ENCODE assay signal across 17 cellular contexts in genomic region chr11:68076371-68077042, GRCh38. TPM values are rescaled to one million over a fixed set of nuclear protein-coding genes. Genes with fewer than 3 reads are reported as not detected.
A peak's percentile ranks its signal among the peaks of the same experiment; 100 is the strongest.
DNase-seq lines count a peak whose midpoint lies in the region; ATAC-seq and TF ChIP-seq lines count a peak whose summit lies in the region.
"Had no signal": no experiment of that assay in that cellular context is flagged by ENCODE, and none has a peak within 500 bp of the region (broad histone marks: within the 10 kb centered on the region; RNA-seq: fewer than 3 reads in every experiment).

No MANE protein-coding gene starts in this region.

- H3K36me3 Mint-ChIP-seq in endodermal cell (ENCODE audit: low read depth): peaks cover 58% of the 10 kb centered on the region

- H3K9me3 Mint-ChIP-seq in endodermal cell: no peaks in the 10 kb centered on the region
- H3K9me3 Mint-ChIP-seq: stimulated activated naive CD8-positive, alpha-beta T cell treated with anti-CD3 and anti-CD28 coated beads, Interleukin-15, Interleukin-2, amounts not matched to agents 100 ng/mL and 50 ng/mL, for 24 hours had no signal

- no CpG with 5 or more reads among the region's 11 CpGs for WGBS in IMR-90 (ENCODE audit: extremely low coverage in 2 of 2, insufficient read length in 1 of 2), 2 experiments
- 94% methylated on average over 9 to 10 of the region's 11 CpGs for WGBS in endodermal cell (ENCODE audit: insufficient coverage in 1 of 2, insufficient read length in 1 of 2), 2 experiments
- WGBS in mesendoderm (ENCODE audit: extremely low coverage, insufficient coverage, low lambda C conversion rate): 100% methylated on average over 1 of the region's 11 CpGs

- H3K4me1 ChIP-seq in IMR-90 (ENCODE audit: control insufficient read depth, insufficient read depth, low read length) (no peaks in the 10 kb centered on the region), endodermal cell (ENCODE audit: control insufficient read depth, insufficient read depth, low read length) (no peaks in the 10 kb centered on the region), mesendoderm (ENCODE audit: control insufficient read depth, low read depth, low read length) (no peaks in the 10 kb centered on the region)

- no peak overlapping the region for H2BK5ac ChIP-seq in IMR-90 (ENCODE audit: low read depth, low read length, poor library complexity, severe bottlenecking)
- H2BK5ac ChIP-seq in mesendoderm (ENCODE audit: low read length): no peak overlapping the region

- H3K27ac ChIP-seq in IMR-90 (ENCODE audit: insufficient read depth, low read length) (no peak overlapping the region), endodermal cell (ENCODE audit: low read depth, low read length) (no peak overlapping the region), mesendoderm (ENCODE audit: low read depth, low read length) (no peak overlapping the region)
- H3K27ac ChIP-seq: BLaER1 treated with 17β-estradiol and CSF1 and Interleukin-3, amounts not matched to agents 10 nM and 100 nM had no signal

- peak overlapping the region; percentile 31 for H3K27ac Mint-ChIP-seq in endodermal cell
- H3K27ac Mint-ChIP-seq: stimulated activated naive CD8-positive, alpha-beta T cell treated with anti-CD3 and anti-CD28 coated beads, Interleukin-15, Interleukin-2, amounts not matched to agents 100 ng/mL and 50 ng/mL, for 24 hours had no signal

- CTCF ChIA-PET in IMR-90 (lab: Yijun Ruan, JAX): no interaction called here

- no peak overlapping the region for H2AFZ ChIP-seq in IMR-90 (replicated peaks; ENCODE audit: low read length, poor library complexity)

- no peak overlapping the region for H3K18ac ChIP-seq in IMR-90 (ENCODE audit: low read depth, low read length)
- no peak overlapping the region for H3K18ac ChIP-seq in mesendoderm (ENCODE audit: low read length)

- no peak overlapping the region for H4K91ac ChIP-seq in IMR-90 (ENCODE audit: insufficient read depth, low read depth, low read length)

- intact Hi-C loops in IMR-90 (cut with micrococcal nuclease): no loop called here

- DNase-seq in GM06990 (ENCODE audit: extremely low read depth, insufficient read length) (no peak), IMR-90 (no peak), endodermal cell (no peak), mesendoderm (peak; percentile 16)
- no peak for DNase-seq in stimulated activated naive CD4-positive, alpha-beta T cell treated with Interleukin-2 at 50 U/mL for 16 hours (lab: John Stamatoyannopoulos, UW)
- DNase-seq: activated CD4-positive, CD25-positive, alpha-beta regulatory T cell; activated T-cell treated with anti-CD3 and anti-CD28 coated beads, Interleukin-2, amount 50 U/mL, for 48 hours; midbrain; NCI-H1092; NCI-H524; SHP77; stimulated activated CD4-positive, alpha-beta T cell treated with anti-CD3 and anti-CD28 coated beads, Interleukin-4, amount 100 ng/mL, for 24 hours had no signal

- no peak overlapping the region for H2BK20ac ChIP-seq in IMR-90 (ENCODE audit: low read depth, low read length)

- H3K4me3 ChIP-seq in GM06990 (replicated peaks; ENCODE audit: low read depth, low read length) (no peak overlapping the region), IMR-90 (ENCODE audit: insufficient read depth, low read depth, low read length) (no peak overlapping the region), endodermal cell (ENCODE audit: low read length) (no peak overlapping the region), mesendoderm (ENCODE audit: low read length) (no peak overlapping the region)
- H3K4me3 ChIP-seq: BLaER1 treated with 17β-estradiol and CSF1 and Interleukin-3, amounts not matched to agents 10 nM and 100 nM had no signal

- H3K23ac ChIP-seq in IMR-90 (ENCODE audit: low read depth, low read length) (no peak overlapping the region), mesendoderm (ENCODE audit: low read length) (no peak overlapping the region)

- in situ Hi-C loops in IMR-90 (cut with MboI; ENCODE audit: low sequenced_read_pairs): no loop called here

- H3K56ac ChIP-seq in IMR-90 (ENCODE audit: extremely low read depth, insufficient read depth, low read length) (no peak overlapping the region), mesendoderm (ENCODE audit: low read length) (no peak overlapping the region)

- H3K9ac ChIP-seq in IMR-90 (ENCODE audit: low read depth, low read length) (no peak overlapping the region), endodermal cell (ENCODE audit: extremely low read depth, low read length, poor library complexity, severe bottlenecking) (no peak overlapping the region), mesendoderm (ENCODE audit: low read length) (no peak overlapping the region)
- H3K9ac ChIP-seq: BLaER1 treated with 17β-estradiol and CSF1 and Interleukin-3, amounts not matched to agents 10 nM and 100 nM had no signal

- H3K9me1 ChIP-seq in IMR-90 (ENCODE audit: insufficient read depth, low read length): peaks cover 6% of the 10 kb centered on the region

- POLR2A ChIA-PET in IMR-90 (lab: Charles Lee; ENCODE audit: unreplicated experiment): no interaction called here

- BruUV-seq in IMR-90 (replicated peaks; lab: Mats Ljungman, UMichigan): no TSS peak

- H3K4me3 Mint-ChIP-seq in endodermal cell: no peak overlapping the region
- H3K4me3 Mint-ChIP-seq: stimulated activated naive CD8-positive, alpha-beta T cell treated with anti-CD3 and anti-CD28 coated beads, Interleukin-15, Interleukin-2, amounts not matched to agents 100 ng/mL and 50 ng/mL, for 24 hours had no signal

- H3K27me3 ChIP-seq in GM06990 (replicated peaks; ENCODE audit: control insufficient read depth, insufficient read depth, low read length): no peaks in the 10 kb centered on the region
- H3K27me3 ChIP-seq in IMR-90 (ENCODE audit: control insufficient read depth, insufficient read depth, low read length): no peaks in the 10 kb centered on the region
- H3K27me3 ChIP-seq in endodermal cell (ENCODE audit: control insufficient read depth, insufficient read depth, low read length, poor library complexity, severe bottlenecking): no peaks in the 10 kb centered on the region
- H3K27me3 ChIP-seq in mesendoderm (ENCODE audit: insufficient read depth, low read length, poor library complexity): no peaks in the 10 kb centered on the region
- H3K27me3 ChIP-seq: BLaER1 treated with 17β-estradiol and CSF1 and Interleukin-3, amounts not matched to agents 10 nM and 100 nM had no signal

- no peak overlapping the region for H3K4ac ChIP-seq in IMR-90 (ENCODE audit: low read depth, low read length)
- no peak overlapping the region for H3K4ac ChIP-seq in mesendoderm (ENCODE audit: low read depth, low read length)

- H3K4me2 ChIP-seq in IMR-90 (ENCODE audit: low read depth, low read length) (no peak overlapping the region), mesendoderm (ENCODE audit: low read length) (no peak overlapping the region)

- TF ChIP-seq CTCF in GM06990 (IDR thresholded peaks at IDR 0.05; ENCODE audit: insufficient read depth, low read length, poor library complexity, severe bottlenecking): peak; percentile 29
- peak; percentile 32 for TF ChIP-seq CTCF in IMR-90 (conservative IDR thresholded peaks at IDR 0.05; ENCODE audit: low read depth, low read length)
- TF ChIP-seq CTCF in endodermal cell (conservative IDR thresholded peaks at IDR 0.05): peak; percentile 36

- peaks cover 3% of the 10 kb centered on the region; the same call in 1 of the 2 replicates for H4K20me1 ChIP-seq in IMR-90 (ENCODE audit: insufficient read depth, low read length)

- no peak overlapping the region for H2AK9ac ChIP-seq in IMR-90 (replicated peaks; ENCODE audit: low read depth, low read length, poor library complexity)

- peak; percentile 29 for TF ChIP-seq RAD21 in IMR-90 (IDR thresholded peaks at IDR 0.05; ENCODE audit: low read length)

- peaks cover 2% of the 10 kb centered on the region for H3K79me2 ChIP-seq in mesendoderm (ENCODE audit: control insufficient read depth, insufficient read depth, low read length)

- no peak overlapping the region for H3K14ac ChIP-seq in IMR-90 (replicated peaks; ENCODE audit: low read depth, low read length)

- no peak for TF ChIP-seq POLR2A in IMR-90 (IDR thresholded peaks at IDR 0.05; ENCODE audit: low read depth, low read length)

- H2AK5ac ChIP-seq in IMR-90 (ENCODE audit: low read depth, low read length): no peak overlapping the region
- no peak overlapping the region for H2AK5ac ChIP-seq in mesendoderm (ENCODE audit: low read length)

- no peak overlapping the region for H2BK120ac ChIP-seq in IMR-90 (ENCODE audit: low read depth, low read length)
- no peak overlapping the region for H2BK120ac ChIP-seq in mesendoderm (ENCODE audit: low read depth, low read length)

- H3K36me3 ChIP-seq in GM06990 (ENCODE audit: control insufficient read depth, insufficient read depth, low read length): peaks cover 20% of the 10 kb centered on the region
- peaks cover 15% of the 10 kb centered on the region for H3K36me3 ChIP-seq in IMR-90 (ENCODE audit: control insufficient read depth, insufficient read depth, low read length)
- H3K36me3 ChIP-seq in endodermal cell (ENCODE audit: control insufficient read depth, insufficient read depth, low read length): peaks cover 62% of the 10 kb centered on the region
- H3K36me3 ChIP-seq in mesendoderm (ENCODE audit: control insufficient read depth, insufficient read depth, low read length): no peaks in the 10 kb centered on the region

- H4K8ac ChIP-seq in IMR-90 (ENCODE audit: low read depth in 2 of 2, low read length in 2 of 2) (no peak overlapping the region), mesendoderm (ENCODE audit: low read depth, low read length) (no peak overlapping the region)

- peaks cover 2% of the 10 kb centered on the region for H3K4me1 Mint-ChIP-seq in endodermal cell

- H3K79me1 ChIP-seq in IMR-90 (ENCODE audit: low read depth in 1 of 2, low read length in 2 of 2): peaks cover 0 to 3% of the 10 kb centered on the region in 2 experiments; a peak in 1 of 4 replicates
- peaks cover 15% of the 10 kb centered on the region for H3K79me1 ChIP-seq in mesendoderm (ENCODE audit: low read length)

- ATAC-seq in IMR-90 (ENCODE audit: low read depth) (no peak; the same call in 1 of the 2 replicates), GM19467 (IDR thresholded peaks at IDR 0.05; ENCODE audit: unreplicated experiment) (no peak), GM21390 (IDR thresholded peaks at IDR 0.05; ENCODE audit: unreplicated experiment) (no peak), GM19395 (IDR thresholded peaks at IDR 0.05; ENCODE audit: unreplicated experiment) (no peak)

- H4K5ac ChIP-seq in IMR-90 (ENCODE audit: low read depth, low read length) (no peak overlapping the region), mesendoderm (ENCODE audit: low read length) (no peak overlapping the region)

- dilution Hi-C loops in IMR-90 (cut with HindIII; ENCODE audit: low sequenced_read_pairs, unreplicated experiment): no loop called here

- no peaks in the 10 kb centered on the region for H3K27me3 Mint-ChIP-seq in endodermal cell (ENCODE audit: insufficient read depth)
- H3K27me3 Mint-ChIP-seq: stimulated activated naive CD8-positive, alpha-beta T cell treated with anti-CD3 and anti-CD28 coated beads, Interleukin-15, Interleukin-2, amounts not matched to agents 100 ng/mL and 50 ng/mL, for 24 hours had no signal

- H3K9me3 ChIP-seq in IMR-90 (ENCODE audit: control insufficient read depth, insufficient read depth, low read length) (no peaks in the 10 kb centered on the region), endodermal cell (ENCODE audit: control insufficient read depth, low read length) (no peaks in the 10 kb centered on the region)
- H3K9me3 ChIP-seq: BLaER1 treated with 17β-estradiol and CSF1 and Interleukin-3, amounts not matched to agents 10 nM and 100 nM had no signal

- H2BK15ac ChIP-seq in IMR-90 (ENCODE audit: low read depth, low read length): no peak overlapping the region
- no peak overlapping the region for H2BK15ac ChIP-seq in mesendoderm (replicated peaks; ENCODE audit: low read depth)

RNA-seq across cellular contexts. Expression of gene TCIRG1, which starts 37.7 kb away (rescaled TPM):
- 25.3 and 30.8 TPM in 2 replicates for total RNA-seq in IMR-90 (2012; rRNA removed)
- 117 and 148 TPM in 2 replicates for polyA plus RNA-seq in IMR-90 (2012; rRNA removed)
- 31.2 and 68.1 TPM in 2 replicates for polyA plus RNA-seq in IMR-90 (2012; cell fraction: cytosol; rRNA removed)
- 905 and 2,934 TPM in 2 replicates for polyA plus RNA-seq in IMR-90 (2012; cell fraction: nucleus; rRNA removed; ENCODE audit: low replicate concordance)
- 10 to 100 TPM; 61.6 to 70.4 TPM for total RNA-seq in endodermal cell
- 19.0 TPM for polyA plus RNA-seq in endodermal cell (2013, experiment 1 of 2)
- 18.5 TPM for polyA plus RNA-seq in endodermal cell (2013, experiment 2 of 2)
- polyA plus RNA-seq in mesendoderm (2013, experiment 1 of 2): 5.4 TPM
- polyA plus RNA-seq in mesendoderm (2013, experiment 2 of 2): 5.8 TPM

RNA-seq across cellular contexts. Expression of gene CHKA, which starts 44.7 kb away (rescaled TPM):
- total RNA-seq in IMR-90 (2012; rRNA removed) (4.5 and 6.7 TPM in 2 replicates), endodermal cell (10 to 100 TPM; 56.1 to 75.9 TPM)
- 6.9 and 8.4 TPM in 2 replicates for polyA plus RNA-seq in IMR-90 (2012; rRNA removed)
- polyA plus RNA-seq in IMR-90 (2012; cell fraction: cytosol; rRNA removed): 3.5 and 3.9 TPM in 2 replicates
- 32.6 and 52.6 TPM in 2 replicates for polyA plus RNA-seq in IMR-90 (2012; cell fraction: nucleus; rRNA removed; ENCODE audit: low replicate concordance)
- 34.8 TPM for polyA plus RNA-seq in endodermal cell (2013, experiment 1 of 2)
- polyA plus RNA-seq in endodermal cell (2013, experiment 2 of 2): 39.5 TPM
- polyA plus RNA-seq in mesendoderm (2013, experiment 1 of 2): 30.5 TPM
- 30.1 TPM for polyA plus RNA-seq in mesendoderm (2013, experiment 2 of 2)

RNA-seq across cellular contexts. Expression of gene NDUFS8, which starts 46.0 kb away (rescaled TPM):
- total RNA-seq in IMR-90 (2012; rRNA removed): 80.0 and 85.9 TPM in 2 replicates
- polyA plus RNA-seq in IMR-90 (2012; rRNA removed): 131 and 165 TPM in 2 replicates
- 305 and 345 TPM in 2 replicates for polyA plus RNA-seq in IMR-90 (2012; cell fraction: cytosol; rRNA removed)
- polyA plus RNA-seq in IMR-90 (2012; cell fraction: nucleus; rRNA removed; ENCODE audit: low replicate concordance): 87.1 and 239 TPM in 2 replicates
- 100 to 1,000 TPM; 150 to 168 TPM for total RNA-seq in endodermal cell
- 151 TPM for polyA plus RNA-seq in endodermal cell (2013, experiment 1 of 2)
- 145 TPM for polyA plus RNA-seq in endodermal cell (2013, experiment 2 of 2)
- 113 TPM for polyA plus RNA-seq in mesendoderm (2013, experiment 1 of 2)
- 110 TPM for polyA plus RNA-seq in mesendoderm (2013, experiment 2 of 2)
